In genomic region chr6:131534654-131534956, GRCh38 we compare ENCODE assay signal across 15 cellular contexts. TPM values are rescaled to one million over a fixed set of nuclear protein-coding genes. Genes with fewer than 3 reads are reported as not detected.
DNase-seq lines count a peak whose midpoint lies in the region; ATAC-seq, FAIRE-seq and TF ChIP-seq lines count a peak whose summit lies in the region.
"Had no signal": no experiment of that assay in that cellular context is flagged by ENCODE, and none has a peak within 500 bp of the region (broad histone marks: within the 10 kb centered on the region; RNA-seq: fewer than 3 reads in every experiment).

No MANE protein-coding gene starts in this region.

- H2AFZ ChIP-seq in HCT116 (ENCODE audit: low read depth, low read length, poor library complexity, severe bottlenecking), result no peak overlapping the region

- H3K4me3 ChIP-seq in BLaER1 (no peak overlapping the region), HCT116 (replicated peaks in 1 of 2; ENCODE audit: low read depth in 1 of 2, low read length in 2 of 2) (no peak overlapping the region), SK-N-MC (no peak overlapping the region), right lobe of liver (peak overlapping the region in 1 of 3 donors; percentile 28), small intestine (ENCODE audit: low read depth in 1 of 2, low read length in 2 of 2) (no peak overlapping the region)
- H3K4me3 ChIP-seq: A549 had no signal

- peaks cover 24% of the 10 kb centered on the region for H3K4me1 ChIP-seq in BLaER1
- H3K4me1 ChIP-seq in HCT116 (ENCODE audit: control insufficient read depth in 1 of 2, insufficient read depth in 2 of 2, low read length in 2 of 2), result no peaks in the 10 kb centered on the region
- H3K4me1 ChIP-seq in right lobe of liver, result no peaks in the 10 kb centered on the region
- H3K4me1 ChIP-seq in small intestine (ENCODE audit: control insufficient read depth in 2 of 2, insufficient read depth in 1 of 2, low read depth in 1 of 2, low read length in 1 of 2), result no peaks in the 10 kb centered on the region
- H3K4me1 ChIP-seq: A549 had no signal

- no peak for TF ChIP-seq RAD21 in HCT116 (IDR thresholded peaks at IDR 0.05; ENCODE audit: low read depth)

- POLR2A ChIA-PET in HCT116 (lab: Charles Lee), result no interaction called here

- no peaks in the 10 kb centered on the region for H3K9me2 ChIP-seq in HCT116 (ENCODE audit: insufficient read depth)

- peak overlapping the region; percentile 1; the same call in 1 of the 2 replicates for H3K9ac ChIP-seq in BLaER1
- no peak overlapping the region for H3K9ac ChIP-seq in HCT116 (ENCODE audit: low read length)
- peak overlapping the region; percentile 39 for H3K9ac ChIP-seq in SK-N-MC (ENCODE audit: insufficient read length)

- no TSS peak for BruUV-seq in HCT116 (replicated peaks; lab: Mats Ljungman, UMichigan)

- H3K36me3 ChIP-seq in BLaER1, result no peaks in the 10 kb centered on the region
- H3K36me3 ChIP-seq in HCT116 (ENCODE audit: control insufficient read depth in 1 of 2, insufficient read depth in 2 of 2, low read length in 2 of 2), result no peaks in the 10 kb centered on the region
- no peaks in the 10 kb centered on the region for H3K36me3 ChIP-seq in SK-N-MC (ENCODE audit: insufficient read depth, low read length)
- no peaks in the 10 kb centered on the region for H3K36me3 ChIP-seq in right lobe of liver
- no peaks in the 10 kb centered on the region for H3K36me3 ChIP-seq in small intestine (ENCODE audit: control insufficient read depth in 2 of 2, insufficient read depth in 2 of 2, low read length in 2 of 2)

- intact Hi-C loops in HCT116 (cut with micrococcal nuclease) (loop anchor here (1.0 to 2.0 kb wide), 3 partner anchors 335 to 649 kb away; no protein-coding TSS in a partner anchor), right lobe of liver (cut with DNase I) (no loop called here)

- CTCF ChIA-PET in HCT116 (lab: Charles Lee), result interaction anchor here (1.3 to 2.5 kb wide), 5 partner anchors 41 to 649 kb away, joined by 3 to 20 read pairs (median 8); no protein-coding TSS in a partner anchor

- TF ChIP-seq POLR2A in HCT116 (IDR thresholded peaks at IDR 0.05; ENCODE audit: borderline replicate concordance, extremely low read depth, insufficient read depth, insufficient read length) (no peak), right lobe of liver (IDR thresholded peaks at IDR 0.05) (no peak)

- H3K27ac ChIP-seq in BLaER1, result peak overlapping the region; percentile 36; the same call in 1 of the 2 replicates
- H3K27ac ChIP-seq in HCT116 (ENCODE audit: low read depth, low read length), result no peak overlapping the region
- H3K27ac ChIP-seq in SK-N-MC, result peak overlapping the region; percentile 88
- peak overlapping the region in 2 of 3 donors; percentile 68 to 74 for H3K27ac ChIP-seq in right lobe of liver
- no peak overlapping the region for H3K27ac ChIP-seq in small intestine (ENCODE audit: low read depth in 1 of 2, low read length in 1 of 2)
- H3K27ac ChIP-seq: A549, C4-2B had no signal

- H3K9me3 ChIP-seq in BLaER1, result no peaks in the 10 kb centered on the region
- H3K9me3 ChIP-seq in HCT116 (ENCODE audit: control insufficient read depth in 1 of 2, insufficient read depth in 1 of 2, low read depth in 1 of 2, low read length in 2 of 2), result no peaks in the 10 kb centered on the region
- H3K9me3 ChIP-seq in SK-N-MC (ENCODE audit: low read depth, low read length), result no peaks in the 10 kb centered on the region
- no peaks in the 10 kb centered on the region for H3K9me3 ChIP-seq in right lobe of liver
- H3K9me3 ChIP-seq in small intestine (ENCODE audit: control insufficient read depth, low read depth), result no peaks in the 10 kb centered on the region
- H3K9me3 ChIP-seq: A549 had no signal

- no peak overlapping the region for H3K4me2 ChIP-seq in BLaER1
- H3K4me2 ChIP-seq in HCT116 (ENCODE audit: low read length), result no peak overlapping the region
- H3K4me2 ChIP-seq: A549 had no signal

- H3K79me2 ChIP-seq in HCT116 (ENCODE audit: insufficient read depth, low read length), result no peaks in the 10 kb centered on the region

- no peak for FAIRE-seq in small intestine (lab: Jason Lieb, UNC)
- FAIRE-seq: A549 had no signal

- TF ChIP-seq CTCF in HCT116 (IDR thresholded peaks at IDR 0.05 in 2 of 3, conservative IDR thresholded peaks at IDR 0.05 in 1 of 3; ENCODE audit: borderline replicate concordance in 1 of 3, insufficient read depth in 1 of 3, low read depth in 2 of 3, low read length in 2 of 3) (no peak), right lobe of liver (IDR thresholded peaks at IDR 0.05) (no peak)

- 11% methylated on average over 5 of the region's 5 CpGs for WGBS in right lobe of liver (ENCODE audit: insufficient coverage, low coverage, low lambda C conversion rate, missing lambda C conversion rate)
- 61 to 65% (median 64%) methylated on average over 5 of the region's 5 CpGs for WGBS in small intestine, 3 donors

- ATAC-seq in HCT116 (peak; percentile 40; the same call in 1 of the 2 replicates), right lobe of liver (peak; percentile 91 to 94 (median 92)), GM19395 (IDR thresholded peaks at IDR 0.05; ENCODE audit: unreplicated experiment) (no peak)
- ATAC-seq: Right ventricle myocardium inferior had no signal

- DNase-seq in HCT116 (ENCODE audit: low read depth, low spot score) (no peak), SK-N-MC (ENCODE audit: low read depth, low spot score) (no peak), right lobe of liver (peak in 2 of 3 donors; percentile 40 to 63), LoVo (ENCODE audit: low spot score) (no peak), MV-4-11 (lab: John Stamatoyannopoulos, UW) (no peak), small intestine (no peak)
- DNase-seq: NCI-H1417 treated with DMSO at 0.1 percent for 48 hours, NCI-H187 treated with DMSO at 0.1 percent for 48 hours, NCI-H2227 treated with DMSO at 0.1 percent for 48 hours had no signal

- H4K20me1 ChIP-seq in BLaER1, result no peaks in the 10 kb centered on the region
- no peaks in the 10 kb centered on the region for H4K20me1 ChIP-seq in HCT116 (ENCODE audit: insufficient read depth)

- RAD21 ChIA-PET in HCT116 (lab: Charles Lee; ENCODE audit: low non-redundant PET in 1 of 2, low total read pairs in 2 of 2, uncharacterized antibody in 2 of 2, unreplicated experiment in 2 of 2), result interaction anchor here (0.7 to 1.7 kb wide), 4 partner anchors 15 to 759 kb away, joined by 3 to 8 read pairs (median 4); no protein-coding TSS in a partner anchor

- no peaks in the 10 kb centered on the region for H3K27me3 ChIP-seq in BLaER1
- no peaks in the 10 kb centered on the region for H3K27me3 ChIP-seq in HCT116 (ENCODE audit: insufficient read depth, low read length)
- no peaks in the 10 kb centered on the region for H3K27me3 ChIP-seq in right lobe of liver
- H3K27me3 ChIP-seq in small intestine (ENCODE audit: control insufficient read depth in 2 of 2, insufficient read depth in 2 of 2, low read length in 2 of 2), result no peaks in the 10 kb centered on the region

TF ChIP-seq in HCT116, 20 proteins besides CTCF, POLR2A, EP300 and RAD21:
- TF ChIP-seq FOSL1 (IDR thresholded peaks at IDR 0.05; ENCODE audit: low read depth), result no peak
- no peak for TF ChIP-seq SIN3A (IDR thresholded peaks at IDR 0.05; ENCODE audit: low read depth)
- TF ChIP-seq JUND (IDR thresholded peaks at IDR 0.05), result no peak
- TF ChIP-seq YY1 (IDR thresholded peaks at IDR 0.05; ENCODE audit: extremely low read depth, insufficient replicate concordance, low read depth, low read length), result no peak
- TF ChIP-seq ZNF274 (IDR thresholded peaks at IDR 0.05; ENCODE audit: low read depth, low read length), result no peak
- no peak for TF ChIP-seq EZH2 (IDR thresholded peaks at IDR 0.05)
- TF ChIP-seq EZH2phosphoT487 (IDR thresholded peaks at IDR 0.05; ENCODE audit: borderline replicate concordance), result no peak
- TF ChIP-seq EGR1 (IDR thresholded peaks at IDR 0.05; ENCODE audit: low read depth), result no peak
- no peak for TF ChIP-seq ELF1 (IDR thresholded peaks at IDR 0.05; ENCODE audit: borderline replicate concordance, low read depth)
- no peak for TF ChIP-seq ZFX (IDR thresholded peaks at IDR 0.05)
- no peak for TF ChIP-seq CBX3 (IDR thresholded peaks at IDR 0.05; ENCODE audit: low read depth)

RNA-seq across cellular contexts. Expression of gene ARG1, which starts 38.4 kb away (rescaled TPM):
- 0.69 TPM for total RNA-seq in HCT116 (2021; ENCODE audit: unreplicated experiment)
- not detected in 2 replicates for polyA plus RNA-seq in HCT116 (2012)
- total RNA-seq in right lobe of liver, result 1,000 to 10,000 TPM in 2 of 6 experiments, 100 to 1,000 TPM in 4; 428 to 1,179 (median 813) TPM
- 1 to 10 TPM in 1 of 3 donors, under 1 TPM in 1, not detected in 1; 0.34 to 1.1 TPM for polyA plus RNA-seq in small intestine
- total RNA-seq: G401 had no signal
- polyA plus RNA-seq: A549 had no signal

Comparison
In these comparisons a context has a peak if more than half of its experiments do, and no peak if none do; other contexts are left out.
1. H3K27ac ChIP-seq: peak in BLaER1 (single experiment), SK-N-MC (single experiment) and right lobe of liver (2 of 3); none in HCT116 (single experiment) and small intestine (0 of 2).
2. DNase-seq: peak in right lobe of liver (2 of 3); none in HCT116 (single experiment), SK-N-MC (single experiment), LoVo (single experiment), MV-4-11 (single experiment) and small intestine (single experiment).
3. RNA of gene ARG1, which starts 38.4 kb away (total RNA-seq): 428 to 1,179 TPM in right lobe of liver; 0.69 TPM in HCT116 (single experiment); every median in the first group is over 100 times any median in the second.